Comparison of ENCODE assay signal across 22 cellular contexts in genomic region chr9:127211983-127212382, GRCh38. TPM values are rescaled to one million over a fixed set of nuclear protein-coding genes. Genes with fewer than 3 reads are reported as not detected.
DNase-seq lines count a peak whose midpoint lies in the region; ATAC-seq, FAIRE-seq and TF ChIP-seq lines count a peak whose summit lies in the region.
"Had no signal": no experiment of that assay in that cellular context is flagged by ENCODE, and none has a peak within 500 bp of the region (broad histone marks: within the 10 kb centered on the region; RNA-seq: fewer than 3 reads in every experiment).

No MANE protein-coding gene starts in this region.

- no peak overlapping the region for H3K27ac Mint-ChIP-seq in glutamatergic neuron (ENCODE audit: unreplicated experiment)
- peak overlapping the region; percentile 47 for H3K27ac Mint-ChIP-seq in stimulated activated naive B cell treated with anti-CD40 and anti-IgM and Interleukin-4, amounts not matched to agents 10 μg/mL and 1 μg/mL and 100 μg/mL, for 72 hours
- H3K27ac Mint-ChIP-seq: CD8-positive, alpha-beta T cell had no signal

- peak; percentile 16 for DNase-seq in activated CD4-positive, CD25-positive, alpha-beta regulatory T cell treated with anti-CD3 and anti-CD28 coated beads, Interleukin-2, amount 50 U/mL, for 72 hours
- DNase-seq in activated CD4-positive, CD25-positive, alpha-beta regulatory T cell (lab: John Stamatoyannopoulos, UW) = no peak
- DNase-seq in RWPE2 (ENCODE audit: low spot score) (peak; percentile 49), glutamatergic neuron (peak; percentile 10), frontal cortex (ENCODE audit: low spot score in 2 of 2) (no peak), NCI-H774 (lab: John Stamatoyannopoulos, UW) (no peak)
- no peak for DNase-seq in stimulated activated naive B cell treated with anti-CD40 and anti-IgM and Interleukin-4, amounts not matched to agents 10 μg/mL and 1 μg/mL and 100 μg/mL, for 72 hours
- DNase-seq: AML-193; Calu3; CD8-positive, alpha-beta T cell; DMS 273 treated with DMSO at 0.1 percent for 48 hours; DMS53; DND-41; EL; GM23248; HCEC 1CT had no signal

- H3K4me3 Mint-ChIP-seq in glutamatergic neuron (ENCODE audit: unreplicated experiment) = no peak overlapping the region
- no peak overlapping the region for H3K4me3 Mint-ChIP-seq in stimulated activated naive B cell treated with anti-CD40 and anti-IgM and Interleukin-4, amounts not matched to agents 10 μg/mL and 1 μg/mL and 100 μg/mL, for 72 hours
- H3K4me3 Mint-ChIP-seq: CD8-positive, alpha-beta T cell had no signal

- H3K36me3 Mint-ChIP-seq in glutamatergic neuron (ENCODE audit: unreplicated experiment) = no peaks in the 10 kb centered on the region
- no peaks in the 10 kb centered on the region for H3K36me3 Mint-ChIP-seq in stimulated activated naive B cell treated with anti-CD40 and anti-IgM and Interleukin-4, amounts not matched to agents 10 μg/mL and 1 μg/mL and 100 μg/mL, for 72 hours
- H3K36me3 Mint-ChIP-seq: CD8-positive, alpha-beta T cell had no signal

- no peaks in the 10 kb centered on the region for H3K4me1 Mint-ChIP-seq in glutamatergic neuron (ENCODE audit: low read depth, unreplicated experiment)
- H3K4me1 Mint-ChIP-seq in stimulated activated naive B cell treated with anti-CD40 and anti-IgM and Interleukin-4, amounts not matched to agents 10 μg/mL and 1 μg/mL and 100 μg/mL, for 72 hours = peaks cover 4 to 5% of the 10 kb centered on the region in 2 donors

- H3K4me3 ChIP-seq in RWPE2 (ENCODE audit: severe bottlenecking) = no peak overlapping the region
- H3K4me3 ChIP-seq: A549, GM23248 had no signal

- no peaks in the 10 kb centered on the region for H3K36me3 ChIP-seq in RWPE2 (ENCODE audit: low read depth)

- TF ChIP-seq CTCF in RWPE2 (IDR thresholded peaks at IDR 0.05; ENCODE audit: poor library complexity, severe bottlenecking) (no peak), glutamatergic neuron (IDR thresholded peaks at IDR 0.05; ENCODE audit: partially characterized antibody, unreplicated experiment) (no peak)

- no peaks in the 10 kb centered on the region for H3K9me3 ChIP-seq in RWPE2 (ENCODE audit: severe bottlenecking)
- H3K9me3 ChIP-seq: A549 had no signal

- H3K4me1 ChIP-seq in RWPE2 (ENCODE audit: insufficient read depth, poor library complexity, severe bottlenecking) = no peaks in the 10 kb centered on the region
- H3K4me1 ChIP-seq: A549 had no signal

- H3K27me3 Mint-ChIP-seq in glutamatergic neuron (ENCODE audit: unreplicated experiment) = peaks cover 8% of the 10 kb centered on the region
- H3K27me3 Mint-ChIP-seq in stimulated activated naive B cell treated with anti-CD40 and anti-IgM and Interleukin-4, amounts not matched to agents 10 μg/mL and 1 μg/mL and 100 μg/mL, for 72 hours = no peaks in the 10 kb centered on the region

- H3K27ac ChIP-seq in RWPE2 (ENCODE audit: poor library complexity, severe bottlenecking) = no peak overlapping the region
- H3K27ac ChIP-seq: 22Rv1, A549, GM23248, HL-60 had no signal

- ATAC-seq in RWPE2 (ENCODE audit: low read depth) = no peak
- no peak for ATAC-seq in stimulated activated naive B cell treated with anti-CD40 and anti-IgM and Interleukin-4, amounts not matched to agents 10 μg/mL and 1 μg/mL and 100 μg/mL, for 72 hours (replicated peaks)
- ATAC-seq: CD8-positive, alpha-beta T cell had no signal

- FAIRE-seq in frontal cortex (lab: Jason Lieb, UNC) = no peak
- FAIRE-seq: A549, G401.6, GM12891, H54 had no signal

- H3K27me3 ChIP-seq in RWPE2 (ENCODE audit: insufficient read depth, poor library complexity, severe bottlenecking) = no peaks in the 10 kb centered on the region

- H3K9me3 Mint-ChIP-seq in glutamatergic neuron (ENCODE audit: unreplicated experiment) = peaks cover 6% of the 10 kb centered on the region
- H3K9me3 Mint-ChIP-seq in stimulated activated naive B cell treated with anti-CD40 and anti-IgM and Interleukin-4, amounts not matched to agents 10 μg/mL and 1 μg/mL and 100 μg/mL, for 72 hours = no peaks in the 10 kb centered on the region
- H3K9me3 Mint-ChIP-seq: CD8-positive, alpha-beta T cell had no signal

RNA-seq across cellular contexts. Expression of gene GARNL3, which starts 52.6 kb away (rescaled TPM):
- 14.7 TPM for total RNA-seq in glutamatergic neuron (ENCODE audit: unreplicated experiment)
- 59.1 TPM for total RNA-seq in frontal cortex

Comparison
In these comparisons a context has a peak if more than half of its experiments do, and no peak if none do; other contexts are left out.
1. DNase-seq: peak in activated CD4-positive, CD25-positive, alpha-beta regulatory T cell treated with anti-CD3 and anti-CD28 coated beads, Interleukin-2, amount 50 U/mL, for 72 hours (single experiment), RWPE2 (single experiment) and glutamatergic neuron (single experiment); none in activated CD4-positive, CD25-positive, alpha-beta regulatory T cell (0 of 4), stimulated activated naive B cell treated with anti-CD40 and anti-IgM and Interleukin-4, amounts not matched to agents 10 μg/mL and 1 μg/mL and 100 μg/mL, for 72 hours (single experiment), frontal cortex (0 of 2) and NCI-H774 (single experiment).